Comparison of ENCODE assay signal across 8 cellular contexts in the genomic region with DNA sequence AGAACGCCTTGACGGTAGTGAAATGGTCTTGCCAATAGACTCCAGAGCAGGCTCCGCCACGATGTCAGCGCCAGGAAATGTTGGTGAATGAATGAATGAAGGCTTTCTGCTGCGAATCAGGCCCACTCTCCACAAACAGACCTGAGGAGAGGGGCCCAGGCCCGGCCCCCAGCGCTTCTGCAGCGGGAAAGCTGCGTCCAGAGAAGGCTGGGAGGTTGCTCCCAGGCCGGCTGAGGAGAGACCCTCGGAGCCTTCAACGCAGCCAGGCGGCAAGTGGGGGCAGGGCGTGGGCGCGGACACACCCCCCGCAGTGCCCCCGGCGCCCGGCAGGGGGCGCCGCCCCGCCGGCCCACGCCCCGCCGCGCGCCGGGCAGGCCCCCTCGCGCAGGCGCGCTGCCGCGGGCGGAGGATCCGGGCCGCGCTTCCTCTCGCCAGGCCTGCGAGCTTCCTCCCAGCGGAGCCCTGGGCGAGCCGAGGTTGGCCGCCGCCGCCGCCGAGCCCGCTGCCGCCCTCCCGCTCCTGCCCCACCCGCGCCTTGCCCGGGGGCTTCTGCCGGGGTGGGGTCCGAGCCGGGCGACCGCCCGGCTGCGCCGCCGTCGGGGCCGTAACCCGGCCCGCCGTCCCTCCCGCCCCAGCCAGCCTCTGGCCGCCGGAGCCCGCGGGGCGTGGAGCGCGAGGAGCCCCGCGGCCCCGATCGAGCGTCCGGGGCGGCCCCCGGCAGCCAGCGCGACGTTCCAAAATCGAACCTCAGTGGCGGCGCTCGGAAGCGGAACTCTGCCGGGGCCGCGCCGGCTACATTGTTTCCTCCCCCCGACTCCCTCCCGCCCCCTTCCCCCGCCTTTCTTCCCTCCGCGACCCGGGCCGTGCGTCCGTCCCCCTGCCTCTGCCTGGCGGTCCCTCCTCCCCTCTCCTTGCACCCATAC. TPM values are rescaled to one million over a fixed set of nuclear protein-coding genes. Genes with fewer than 3 reads are reported as not detected.
DNase-seq lines count a peak whose midpoint lies in the region; ATAC-seq and TF ChIP-seq lines count a peak whose summit lies in the region.

A gene (plus strand): TSS at position 408 of the 923 bp plus-strand sequence. CDS start 16,218 bp downstream, outside the sequence.

- CTCF ChIA-PET in RWPE1 (lab: Yijun Ruan, JAX), result interaction anchor here (0.6 to 2.0 kb wide), 8 partner anchors 11 to 252 kb away, joined by 3 to 14 read pairs (median 3); no protein-coding TSS in a partner anchor

- peaks cover 32% of the 10 kb centered on the region for H3K79me2 ChIP-seq in neural cell (replicated peaks; ENCODE audit: insufficient read depth, low read length)

- POLR2A ChIA-PET in RWPE1 (lab: Yijun Ruan, JAX; ENCODE audit: low non-redundant PET), result interaction anchor here (0.5 kb wide), 1 partner anchor 125 kb away, joined by 3 read pairs; a partner anchor contains a TSS

- H4K20me1 ChIP-seq in neural cell (ENCODE audit: insufficient read depth), result peaks cover 5% of the 10 kb centered on the region

- no peaks in the 10 kb centered on the region for H3K9me2 ChIP-seq in neural cell (ENCODE audit: insufficient read depth, low read length)

- TF ChIP-seq EP300 in neural cell (conservative IDR thresholded peaks at IDR 0.05; ENCODE audit: poor library complexity, severe bottlenecking), result no peak

- no peaks in the 10 kb centered on the region for H3K9me3 ChIP-seq in neural cell (ENCODE audit: low read length)
- H3K9me3 ChIP-seq in thoracic aorta, result no peaks in the 10 kb centered on the region

- peak; percentile 99 for TF ChIP-seq CTCF in RWPE1 (conservative IDR thresholded peaks at IDR 0.05; ENCODE audit: low read depth)
- peak; percentile 36 for TF ChIP-seq CTCF in foreskin fibroblast (IDR thresholded peaks at IDR 0.05; ENCODE audit: low read depth, low read length)
- TF ChIP-seq CTCF in neural cell (IDR thresholded peaks at IDR 0.05; ENCODE audit: poor library complexity, severe bottlenecking), result peak; percentile 75
- peak; percentile 65 for TF ChIP-seq CTCF in thoracic aorta (IDR thresholded peaks at IDR 0.05)

- H3K4me3 ChIP-seq in foreskin fibroblast (ENCODE audit: low read depth in 1 of 2, low read length in 2 of 2) (peak within 1 kb of the TSS; percentile 74 to 88), neural cell (ENCODE audit: low read length) (peak within 1 kb of the TSS; percentile 73), thoracic aorta (peak within 1 kb of the TSS; percentile 88)

- peak within 1 kb of the TSS; percentile 52 for H2AFZ ChIP-seq in neural cell (ENCODE audit: low read depth, low read length)

- H3K27me3 ChIP-seq in neural cell (ENCODE audit: insufficient read depth, low read depth, low read length) (no peaks in the 10 kb centered on the region), thoracic aorta (replicated peaks; ENCODE audit: insufficient read depth) (no peaks in the 10 kb centered on the region)

- TF ChIP-seq RAD21 in neural cell (conservative IDR thresholded peaks at IDR 0.05), result peak; percentile 45

- DNase-seq in AG08395 (ENCODE audit: low spot score) (peak; percentile 97), RWPE1 (ENCODE audit: low spot score) (peak; percentile 89), foreskin fibroblast (peak; percentile 55 to 85), thoracic aorta (ENCODE audit: low spot score) (no peak)
- DNase-seq in activated gamma-delta T cell treated with anti-CD3 and anti-CD28 coated beads, Interleukin-2, amount 50 U/mL, for 16 hours (ENCODE audit: low read depth), result peak; percentile 69

- no peaks in the 10 kb centered on the region for H3F3A ChIP-seq in neural cell (ENCODE audit: insufficient read depth, low read length, poor library complexity, severe bottlenecking)

- peak; percentile 33 for ATAC-seq in GM18519 (IDR thresholded peaks at IDR 0.05; ENCODE audit: low FRiP score, unreplicated experiment)
- ATAC-seq in HG03571 (IDR thresholded peaks at IDR 0.05; ENCODE audit: unreplicated experiment), result peak; percentile 29
- ATAC-seq in thoracic aorta (ENCODE audit: insufficient number of reproducible peaks, low FRiP score, low read depth), result peak; percentile 69

- peaks cover 42 to 55% of the 10 kb centered on the region in 2 donors for H3K4me1 ChIP-seq in thoracic aorta (ENCODE audit: control insufficient read depth in 1 of 2, low read depth in 2 of 2)

- peak within 1 kb of the TSS; percentile 83 for H3K27ac ChIP-seq in RWPE1
- H3K27ac ChIP-seq in neural cell (ENCODE audit: low read length), result peak within 1 kb of the TSS; percentile 47
- H3K27ac ChIP-seq in thoracic aorta, result peak within 1 kb of the TSS; percentile 45 to 48

- H3K4me2 ChIP-seq in neural cell (ENCODE audit: low read length), result peak within 1 kb of the TSS; percentile 94

- H3K9ac ChIP-seq in neural cell (ENCODE audit: low read length), result peak within 1 kb of the TSS; percentile 81

- H3K36me3 ChIP-seq in neural cell (ENCODE audit: insufficient read depth, low read length) (no peaks in the 10 kb centered on the region), thoracic aorta (no peaks in the 10 kb centered on the region)

TF ChIP-seq in neural cell, 6 proteins besides CTCF, POLR2A, EP300 and RAD21:
- TF ChIP-seq, protein P1, sequence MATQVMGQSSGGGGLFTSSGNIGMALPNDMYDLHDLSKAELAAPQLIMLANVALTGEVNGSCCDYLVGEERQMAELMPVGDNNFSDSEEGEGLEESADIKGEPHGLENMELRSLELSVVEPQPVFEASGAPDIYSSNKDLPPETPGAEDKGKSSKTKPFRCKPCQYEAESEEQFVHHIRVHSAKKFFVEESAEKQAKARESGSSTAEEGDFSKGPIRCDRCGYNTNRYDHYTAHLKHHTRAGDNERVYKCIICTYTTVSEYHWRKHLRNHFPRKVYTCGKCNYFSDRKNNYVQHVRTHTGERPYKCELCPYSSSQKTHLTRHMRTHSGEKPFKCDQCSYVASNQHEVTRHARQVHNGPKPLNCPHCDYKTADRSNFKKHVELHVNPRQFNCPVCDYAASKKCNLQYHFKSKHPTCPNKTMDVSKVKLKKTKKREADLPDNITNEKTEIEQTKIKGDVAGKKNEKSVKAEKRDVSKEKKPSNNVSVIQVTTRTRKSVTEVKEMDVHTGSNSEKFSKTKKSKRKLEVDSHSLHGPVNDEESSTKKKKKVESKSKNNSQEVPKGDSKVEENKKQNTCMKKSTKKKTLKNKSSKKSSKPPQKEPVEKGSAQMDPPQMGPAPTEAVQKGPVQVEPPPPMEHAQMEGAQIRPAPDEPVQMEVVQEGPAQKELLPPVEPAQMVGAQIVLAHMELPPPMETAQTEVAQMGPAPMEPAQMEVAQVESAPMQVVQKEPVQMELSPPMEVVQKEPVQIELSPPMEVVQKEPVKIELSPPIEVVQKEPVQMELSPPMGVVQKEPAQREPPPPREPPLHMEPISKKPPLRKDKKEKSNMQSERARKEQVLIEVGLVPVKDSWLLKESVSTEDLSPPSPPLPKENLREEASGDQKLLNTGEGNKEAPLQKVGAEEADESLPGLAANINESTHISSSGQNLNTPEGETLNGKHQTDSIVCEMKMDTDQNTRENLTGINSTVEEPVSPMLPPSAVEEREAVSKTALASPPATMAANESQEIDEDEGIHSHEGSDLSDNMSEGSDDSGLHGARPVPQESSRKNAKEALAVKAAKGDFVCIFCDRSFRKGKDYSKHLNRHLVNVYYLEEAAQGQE (IDR thresholded peaks at IDR 0.05; ENCODE audit: borderline replicate concordance), result peak; percentile 86
- TF ChIP-seq TAF1 (IDR thresholded peaks at IDR 0.05; ENCODE audit: low read depth), result no peak
- TF ChIP-seq SMC3 (conservative IDR thresholded peaks at IDR 0.05; ENCODE audit: poor library complexity), result peak; percentile 58
- TF ChIP-seq POLR2AphosphoS5 (IDR thresholded peaks at IDR 0.05), result peak; percentile 89
- peak; percentile 59 for TF ChIP-seq MXI1 (conservative IDR thresholded peaks at IDR 0.05; ENCODE audit: poor library complexity, severe bottlenecking)
- TF ChIP-seq EZH2 (IDR thresholded peaks at IDR 0.05; ENCODE audit: borderline replicate concordance, insufficient read depth, low read length, poor library complexity, severe bottlenecking), result no peak

RNA-seq across cellular contexts. Expression of the gene that starts here (rescaled TPM):
- 40.5 and 45.5 TPM in 2 replicates for polyA plus RNA-seq in neural cell
- polyA minus RNA-seq in neural cell, result 36.5 and 38.7 TPM in 2 replicates
- 10 to 100 TPM; 32.7 to 61.6 TPM for total RNA-seq in thoracic aorta

Comparison
In these comparisons a context has a peak if more than half of its experiments do, and no peak if none do; other contexts are left out.
1. CTCF ChIP-seq: peak in every context shown above with its lines; median percentile 99 in RWPE1; 75 in neural cell; 65 in thoracic aorta; 36 in foreskin fibroblast.